1 cellular context compared by ENCODE assay signal in genomic region chr15:23869391-23869790, GRCh38.
A peak's percentile ranks its signal among the peaks of the same experiment; 100 is the strongest.
TF ChIP-seq lines count a peak whose summit lies in the region.

No MANE protein-coding gene starts in this region.

TF ChIP-seq in H1, 55 proteins besides CTCF, POLR2A, EP300 and RAD21 (continued from another document):
- no peak for TF ChIP-seq CHD7 (IDR thresholded peaks at IDR 0.05; ENCODE audit: insufficient replicate concordance, low read length)
- no peak for TF ChIP-seq RFX5 (IDR thresholded peaks at IDR 0.05; ENCODE audit: borderline replicate concordance, low read depth, low read length)
- no peak for TF ChIP-seq EGR1 (IDR thresholded peaks at IDR 0.05; ENCODE audit: borderline replicate concordance, low read depth, low read length)
- no peak for TF ChIP-seq YY1 (IDR thresholded peaks at IDR 0.05; ENCODE audit: low read depth, low read length)
- TF ChIP-seq SP2 (IDR thresholded peaks at IDR 0.05; ENCODE audit: low read length) = no peak
- TF ChIP-seq BACH1 (IDR thresholded peaks at IDR 0.05; ENCODE audit: low read length) = no peak
- TF ChIP-seq FOSL1 (IDR thresholded peaks at IDR 0.05; ENCODE audit: insufficient read depth, low read depth, low read length) = no peak
- peak; percentile 68 for TF ChIP-seq TBP (IDR thresholded peaks at IDR 0.05; ENCODE audit: low read depth, low read length)
- 0 out of 2 replicates have a peak, but pooled peaks have one; percentile 46 for TF ChIP-seq TAF1 (IDR thresholded peaks at IDR 0.05; ENCODE audit: low read depth, low read length)
- TF ChIP-seq TCF12 (IDR thresholded peaks at IDR 0.05; ENCODE audit: low read depth, low read length) = no peak
- no peak for TF ChIP-seq SIRT6 (IDR thresholded peaks at IDR 0.05; ENCODE audit: low read length)
- no peak for TF ChIP-seq NRF1 (IDR thresholded peaks at IDR 0.05; ENCODE audit: low read depth, low read length)
- no peak for TF ChIP-seq EZH2 (IDR thresholded peaks at IDR 0.05; ENCODE audit: low read depth, low read length, severe bottlenecking)
- no peak for TF ChIP-seq RNF2 (IDR thresholded peaks at IDR 0.05; ENCODE audit: borderline replicate concordance, low read depth, low read length, missing control alignments, poor library complexity, severe bottlenecking)
- TF ChIP-seq JUN (IDR thresholded peaks at IDR 0.05; ENCODE audit: low read depth, low read length) = no peak
- TF ChIP-seq KDM4A (IDR thresholded peaks at IDR 0.05; ENCODE audit: low read depth, low read length, severe bottlenecking) = no peak
- no peak for TF ChIP-seq BRCA1 (IDR thresholded peaks at IDR 0.05; ENCODE audit: low read depth, low read length)
- no peak for TF ChIP-seq PHF8 (conservative IDR thresholded peaks at IDR 0.05; ENCODE audit: low read depth, low read length)
- TF ChIP-seq USF2 (IDR thresholded peaks at IDR 0.05; ENCODE audit: low read length) = peak; percentile 40
- no peak for TF ChIP-seq MAX (IDR thresholded peaks at IDR 0.05)
- no peak for TF ChIP-seq HDAC2 (IDR thresholded peaks at IDR 0.05; ENCODE audit: borderline replicate concordance in 1 of 2, low read depth in 2 of 2, low read length in 2 of 2)
